ENCODE assay signal across 8 cellular contexts in the genomic region with DNA sequence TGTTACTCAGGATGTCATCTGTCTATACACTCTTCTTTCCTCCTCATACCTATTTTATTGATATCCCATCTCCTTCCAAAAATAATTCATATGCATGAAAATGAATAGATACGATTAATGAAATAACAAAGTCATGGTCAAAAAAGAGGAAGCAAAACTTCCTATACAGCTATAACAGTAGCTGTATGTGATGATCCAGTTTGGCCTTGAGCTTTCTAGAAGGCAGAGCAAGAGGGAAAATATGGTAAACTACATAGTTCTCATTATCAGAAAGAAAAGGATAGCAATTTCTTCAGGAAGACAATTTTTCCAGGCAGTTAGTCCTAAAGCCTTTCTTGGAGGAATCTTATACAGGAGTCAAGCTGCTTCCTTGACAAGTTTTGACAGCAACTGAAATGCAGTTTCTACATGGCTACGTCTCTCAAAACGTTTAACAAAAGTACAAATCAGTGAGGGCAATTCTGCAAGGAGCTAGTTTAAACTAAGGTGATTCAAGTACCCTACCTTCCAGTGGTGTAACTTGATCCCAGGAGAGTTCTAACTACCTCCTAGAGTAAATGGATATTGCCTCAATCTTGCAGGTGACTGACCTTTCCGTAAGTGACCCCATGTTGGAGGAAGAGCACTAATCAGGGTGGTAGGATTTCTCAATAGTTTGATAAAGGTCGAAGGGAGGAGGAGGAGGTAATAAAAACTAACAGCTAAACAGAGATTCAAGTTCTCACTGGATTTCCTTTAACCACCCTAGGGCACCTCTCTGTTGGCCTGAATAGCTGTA.
DNase-seq lines count a peak whose midpoint lies in the region; ATAC-seq and TF ChIP-seq lines count a peak whose summit lies in the region.

No MANE protein-coding gene starts in this region.

- H3F3A ChIP-seq in OCI-LY1 (ENCODE audit: insufficient read depth, low read length), result no peaks in the 10 kb centered on the region

- H3K9me2 ChIP-seq in OCI-LY1 (ENCODE audit: low read depth, low read length), result no peaks in the 10 kb centered on the region

- H3K79me2 ChIP-seq in OCI-LY1 (ENCODE audit: insufficient read depth, low read length), result peaks cover 14% of the 10 kb centered on the region

- DNase-seq in NCI-H146 (lab: John Stamatoyannopoulos, UW), result peak; percentile 12
- no peak for DNase-seq in NCI-H146 treated with DMSO at 0.1 percent for 48 hours (lab: John Stamatoyannopoulos, UW; ENCODE audit: unreplicated experiment)
- DNase-seq in epithelial cell of esophagus (ENCODE audit: low read depth), result no peak
- no peak for DNase-seq in skeletal muscle cell (ENCODE audit: low read depth)
- DNase-seq in NCI-H2196 (lab: John Stamatoyannopoulos, UW; ENCODE audit: unreplicated experiment), result no peak

- ATAC-seq in GM21723 (IDR thresholded peaks at IDR 0.05; ENCODE audit: unreplicated experiment) (no peak), GM21619 (IDR thresholded peaks at IDR 0.05; ENCODE audit: unreplicated experiment) (no peak)

- peaks cover 19% of the 10 kb centered on the region for H3K4me1 ChIP-seq in OCI-LY1 (ENCODE audit: insufficient read depth, low read length, severe bottlenecking)

- H3K36me3 ChIP-seq in OCI-LY1 (ENCODE audit: insufficient read depth, low read length), result peaks cover 30% of the 10 kb centered on the region

- TF ChIP-seq CTCF in OCI-LY1 (IDR thresholded peaks at IDR 0.05; ENCODE audit: low read length) (no peak), epithelial cell of esophagus (IDR thresholded peaks at IDR 0.05; ENCODE audit: insufficient read depth, low read depth, low read length, missing control alignments) (no peak)

- no peaks in the 10 kb centered on the region for H4K20me1 ChIP-seq in OCI-LY1 (ENCODE audit: insufficient read depth, low read length)

- H2AFZ ChIP-seq in OCI-LY1 (ENCODE audit: low read length), result no peak overlapping the region

- peak overlapping the region; percentile 97 for H3K4me2 ChIP-seq in OCI-LY1 (ENCODE audit: low read length)

- H3K9me3 ChIP-seq in OCI-LY1 (ENCODE audit: low read length), result no peaks in the 10 kb centered on the region

- no peaks in the 10 kb centered on the region for H3K27me3 ChIP-seq in OCI-LY1 (ENCODE audit: insufficient read depth, low read length)

- H3K4me3 ChIP-seq in OCI-LY1 (ENCODE audit: low read depth, low read length, poor library complexity, severe bottlenecking), result peak overlapping the region; percentile 84
- peak overlapping the region; percentile 68 for H3K4me3 ChIP-seq in epithelial cell of esophagus (ENCODE audit: low read length)
- H3K4me3 ChIP-seq in skeletal muscle cell (ENCODE audit: low read depth, low read length), result peak overlapping the region; percentile 82

- peak overlapping the region; percentile 88 for H3K9ac ChIP-seq in OCI-LY1 (ENCODE audit: low read length)

- peak overlapping the region; percentile 70 for H3K27ac ChIP-seq in OCI-LY1 (ENCODE audit: low read depth, low read length, poor library complexity, severe bottlenecking)
